Comparison of ENCODE assay signal across 8 cellular contexts in genomic region chr7:141014523-141015395, GRCh38. TPM values are rescaled to one million over a fixed set of nuclear protein-coding genes. Genes with fewer than 3 reads are reported as not detected.
DNase-seq lines count a peak whose midpoint lies in the region; ATAC-seq and TF ChIP-seq lines count a peak whose summit lies in the region.

Gene MRPS33 (minus strand): TSS chr7:141014952. CDS start chr7:141010633, 4,319 bp downstream.

- peaks cover 33% of the 10 kb centered on the region for H3K4me1 Mint-ChIP-seq in activated naive CD8-positive, alpha-beta T cell treated with anti-CD3 and anti-CD28 coated beads, Interleukin-2, amount 50 U/mL, for 24 hours

- H3K4me2 ChIP-seq in parathyroid adenoma (ENCODE audit: low read length), result peak within 1 kb of the TSS; percentile 88

- H3K4me3 ChIP-seq in GM12875 (ENCODE audit: low read depth, low read length), result peak within 1 kb of the TSS; percentile 64
- H3K4me3 ChIP-seq in cardiac muscle cell, result peak within 1 kb of the TSS; percentile 57
- H3K4me3 ChIP-seq in parathyroid adenoma (ENCODE audit: low read depth, low read length), result peak within 1 kb of the TSS; percentile 87
- peak within 1 kb of the TSS; percentile 42 to 69 (median 60) for H3K4me3 ChIP-seq in tibial nerve

- H3K27ac ChIP-seq in cardiac muscle cell, result peak within 1 kb of the TSS; percentile 80
- H3K27ac ChIP-seq in parathyroid adenoma, result peak within 1 kb of the TSS; percentile 97
- H3K27ac ChIP-seq in tibial nerve, result peak within 1 kb of the TSS; percentile 80 to 92 (median 86)

- TF ChIP-seq CTCF in GM12875 (IDR thresholded peaks at IDR 0.05; ENCODE audit: borderline replicate concordance, insufficient read depth, low read depth, low read length), result peak; percentile 79
- peak; percentile 35 for TF ChIP-seq CTCF in cardiac muscle cell (IDR thresholded peaks at IDR 0.05; ENCODE audit: low read depth, low read length)
- TF ChIP-seq CTCF in parathyroid adenoma (IDR thresholded peaks at IDR 0.05), result peak; percentile 37
- peak in 4 of 5 experiments; percentile 17 to 64 (median 44) for TF ChIP-seq CTCF in tibial nerve (IDR thresholded peaks at IDR 0.05)

- peak within 1 kb of the TSS; percentile 77 for H3K9ac ChIP-seq in parathyroid adenoma

- H3K79me2 ChIP-seq in parathyroid adenoma, result no peaks in the 10 kb centered on the region

- peak; percentile 78 to 84 for TF ChIP-seq EP300 in tibial nerve (IDR thresholded peaks at IDR 0.05)

- peaks cover 7% of the 10 kb centered on the region for H3K9me3 Mint-ChIP-seq in activated naive CD8-positive, alpha-beta T cell treated with anti-CD3 and anti-CD28 coated beads, Interleukin-2, amount 50 U/mL, for 24 hours

- DNase-seq in NCI-H1417 treated with DMSO at 0.1 percent for 48 hours (lab: John Stamatoyannopoulos, UW) (peak; percentile 96), SW480 (ENCODE audit: low spot score) (peak; percentile 97), cardiac muscle cell (ENCODE audit: low read depth in 1 of 2, low spot score in 1 of 2) (peak; percentile 97 to 98), tibial nerve (ENCODE audit: low spot score in 2 of 2) (peak; percentile 74 to 93)
- peak; percentile 95 for DNase-seq in activated naive CD8-positive, alpha-beta T cell treated with anti-CD3 and anti-CD28 coated beads, Interleukin-2, amount 50 U/mL, for 24 hours

- ATAC-seq in HG02798 (IDR thresholded peaks at IDR 0.05; ENCODE audit: poor library complexity, unreplicated experiment), result peak; percentile 99
- ATAC-seq in activated naive CD8-positive, alpha-beta T cell treated with anti-CD3 and anti-CD28 coated beads, Interleukin-2, amount 50 U/mL, for 24 hours, result peak; percentile 99

- H3K36me3 ChIP-seq in cardiac muscle cell (no peaks in the 10 kb centered on the region), parathyroid adenoma (ENCODE audit: control insufficient read depth, insufficient read depth, low read length) (no peaks in the 10 kb centered on the region), tibial nerve (peaks cover 0 to 8% (median 0%) of the 10 kb centered on the region in 3 donors)

- peak within 1 kb of the TSS; percentile 96 for H3K4me3 Mint-ChIP-seq in activated naive CD8-positive, alpha-beta T cell treated with anti-CD3 and anti-CD28 coated beads, Interleukin-2, amount 50 U/mL, for 24 hours

- H3K36me3 Mint-ChIP-seq in activated naive CD8-positive, alpha-beta T cell treated with anti-CD3 and anti-CD28 coated beads, Interleukin-2, amount 50 U/mL, for 24 hours (ENCODE audit: low read depth), result peaks cover 11% of the 10 kb centered on the region

- H3K27me3 Mint-ChIP-seq in activated naive CD8-positive, alpha-beta T cell treated with anti-CD3 and anti-CD28 coated beads, Interleukin-2, amount 50 U/mL, for 24 hours, result peaks cover 10% of the 10 kb centered on the region

- H2AFZ ChIP-seq in parathyroid adenoma, result peak within 1 kb of the TSS; percentile 99

- H3K9me3 ChIP-seq in cardiac muscle cell (ENCODE audit: low read depth), result no peaks in the 10 kb centered on the region
- no peaks in the 10 kb centered on the region for H3K9me3 ChIP-seq in parathyroid adenoma (ENCODE audit: control insufficient read depth, low read length)
- H3K9me3 ChIP-seq in tibial nerve, result peaks cover 0 to 9% (median 0%) of the 10 kb centered on the region in 4 donors

- TF ChIP-seq POLR2A in tibial nerve (IDR thresholded peaks at IDR 0.05), result peak in 1 of 2 donors; percentile 62

- WGBS in tibial nerve, 2 donors, result 1% methylated on average over 46 to 47 of the region's 47 CpGs

- H3K27me3 ChIP-seq in cardiac muscle cell, result peaks cover 17% of the 10 kb centered on the region
- no peaks in the 10 kb centered on the region for H3K27me3 ChIP-seq in parathyroid adenoma (ENCODE audit: control insufficient read depth, insufficient read depth, low read length)
- peaks cover 0 to 5% of the 10 kb centered on the region in 2 donors for H3K27me3 ChIP-seq in tibial nerve

- H3K4me1 ChIP-seq in cardiac muscle cell (ENCODE audit: low read depth), result no peaks in the 10 kb centered on the region
- peaks cover 31% of the 10 kb centered on the region for H3K4me1 ChIP-seq in parathyroid adenoma
- peaks cover 0 to 25% (median 3%) of the 10 kb centered on the region in 4 donors for H3K4me1 ChIP-seq in tibial nerve

- H3K27ac Mint-ChIP-seq in activated naive CD8-positive, alpha-beta T cell treated with anti-CD3 and anti-CD28 coated beads, Interleukin-2, amount 50 U/mL, for 24 hours, result peak within 1 kb of the TSS; percentile 99

RNA-seq across cellular contexts. Expression of gene MRPS33, which starts in this region (rescaled TPM):
- total RNA-seq in cardiac muscle cell, result 31.3 and 35.4 TPM in 2 replicates
- 67.5 and 84.8 TPM in 2 replicates for polyA plus RNA-seq in cardiac muscle cell
- 10 to 100 TPM in 3 of 4 donors, 1 to 10 TPM in 1; 4.2 to 21.8 (median 16.0) TPM for total RNA-seq in tibial nerve

Comparison
In these comparisons a context has a peak if more than half of its experiments do, and no peak if none do; other contexts are left out.
1. Peak in every context shown above with its lines: DNase-seq, ATAC-seq, H3K4me3 ChIP-seq and H3K27ac ChIP-seq.